Comparison of ENCODE assay signal across 8 cellular contexts in genomic region chr11:74592441-74593362, GRCh38. TPM values are rescaled to one million over a fixed set of nuclear protein-coding genes. Genes with fewer than 3 reads are reported as not detected.
DNase-seq lines count a peak whose midpoint lies in the region; ATAC-seq and TF ChIP-seq lines count a peak whose summit lies in the region.

POLD3 (plus strand) TSS chr11:74592582; CDS start chr11:74592659, 77 bp downstream.

- DNase-seq in DMS114 treated with DMSO at 0.1 percent for 48 hours (lab: John Stamatoyannopoulos, UW; ENCODE audit: unreplicated experiment) (peak; percentile 83), PC-9 (peak; percentile 84 to 93), activated T-cell treated with anti-CD3 and anti-CD28 coated beads for 48 hours (ENCODE audit: low read depth) (peak; percentile 91), epithelial cell of prostate (ENCODE audit: low read depth, low spot score) (peak; percentile 20), mucosa of descending colon (peak; percentile 96 to 98 (median 97))
- peak; percentile 86 for DNase-seq in Jurkat, Clone E6-1 (ENCODE audit: low read depth, low spot score)
- peak; percentile 92 for DNase-seq in stimulated activated CD8-positive, alpha-beta memory T cell treated with anti-CD3 and anti-CD28 coated beads, Interleukin-4, amount 100 ng/mL, for 24 hours (ENCODE audit: low read depth)

- CTCF ChIA-PET in PC-9 (lab: Charles Lee), result interaction anchor here (0.6 to 0.9 kb wide), 2 partner anchors 19 to 552 kb away, joined by 3 read pairs; no protein-coding TSS in a partner anchor

- peaks cover 13% of the 10 kb centered on the region; the same call in 1 of the 2 replicates for H3K36me3 ChIP-seq in PC-9 (ENCODE audit: low read depth)
- no peaks in the 10 kb centered on the region for H3K36me3 ChIP-seq in mucosa of descending colon (ENCODE audit: low read depth)

- H3K9me3 ChIP-seq in PC-9 (ENCODE audit: insufficient read depth, low read depth) (no peaks in the 10 kb centered on the region), mucosa of descending colon (no peaks in the 10 kb centered on the region)

- H3K4me1 ChIP-seq in PC-9 (replicated peaks; ENCODE audit: insufficient read depth) (peaks cover 23% of the 10 kb centered on the region), mucosa of descending colon (ENCODE audit: low read depth) (peaks cover 11% of the 10 kb centered on the region)

- peak within 1 kb of the TSS; percentile 93 for H3K4me3 ChIP-seq in Jurkat, Clone E6-1 (ENCODE audit: low read length)
- peak within 1 kb of the TSS; percentile 98 for H3K4me3 ChIP-seq in PC-9
- H3K4me3 ChIP-seq in mucosa of descending colon, result peak within 1 kb of the TSS; percentile 96

- intact Hi-C loops in PC-9 (cut with micrococcal nuclease; ENCODE audit: unreplicated experiment), result loop anchor here (5.0 kb wide), 1 partner anchor 195 kb away; the partner anchor contains the start of gene PGM2L1
- intact Hi-C loops in mucosa of descending colon (cut with DNase I, micrococcal nuclease), result no loop called here

- H3K27ac ChIP-seq in PC-9, result peak within 1 kb of the TSS; percentile 54
- peak within 1 kb of the TSS; percentile 46 for H3K27ac ChIP-seq in epithelial cell of prostate

- no peaks in the 10 kb centered on the region for H3K9me2 ChIP-seq in PC-9 (ENCODE audit: insufficient read depth)

- TSS peak; percentile 45 for BruUV-seq in PC-9 (replicated peaks; lab: Mats Ljungman, UMichigan)

- H3K79me2 ChIP-seq in PC-9 (ENCODE audit: low read depth), result peaks cover 33% of the 10 kb centered on the region

- peak within 1 kb of the TSS; percentile 100 for H2AFZ ChIP-seq in PC-9

- no peaks in the 10 kb centered on the region for H3K27me3 ChIP-seq in PC-9 (ENCODE audit: insufficient read depth, low read depth)

- ATAC-seq in GM21717 (IDR thresholded peaks at IDR 0.05; ENCODE audit: unreplicated experiment), result peak; percentile 90
- ATAC-seq in mucosa of descending colon, result peak; percentile 99

- TF ChIP-seq CTCF in PC-9 (conservative IDR thresholded peaks at IDR 0.05) (no peak), mucosa of descending colon (IDR thresholded peaks at IDR 0.05) (no peak)

- peaks cover 18% of the 10 kb centered on the region for H3F3A ChIP-seq in PC-9 (ENCODE audit: insufficient read depth, low read depth)

- POLR2A ChIA-PET in PC-9 (lab: Charles Lee; ENCODE audit: unreplicated experiment), result interaction anchor here (0.6 to 0.9 kb wide), 6 partner anchors 100 to 337 kb away, joined by 3 to 9 read pairs (median 6); no protein-coding TSS in a partner anchor

- H3K4me2 ChIP-seq in PC-9, result peak within 1 kb of the TSS; percentile 82

- no peaks in the 10 kb centered on the region for H4K20me1 ChIP-seq in PC-9 (ENCODE audit: insufficient read depth)

RNA-seq across cellular contexts. Expression of gene POLD3, which starts in this region (rescaled TPM):
- 54.3 TPM for polyA plus RNA-seq in Jurkat, Clone E6-1 (2012; ENCODE audit: insufficient read depth, insufficient read length)
- total RNA-seq in PC-9 (2021) (41.2 and 44.1 TPM in 2 replicates), mucosa of descending colon (10 to 100 TPM; 18.3 to 32.4 (median 20.6) TPM)

Comparison
In these comparisons a context has a peak if more than half of its experiments do, and no peak if none do; other contexts are left out.
1. Peak in every context shown above with its lines: DNase-seq, ATAC-seq, H3K4me3 ChIP-seq and H3K27ac ChIP-seq.
2. DNase-seq: peak in every context shown above with its lines; median percentile 97 in mucosa of descending colon; 92 in stimulated activated CD8-positive, alpha-beta memory T cell treated with anti-CD3 and anti-CD28 coated beads, Interleukin-4, amount 100 ng/mL, for 24 hours; 91 in activated T-cell treated with anti-CD3 and anti-CD28 coated beads for 48 hours; 88 in PC-9; 86 in Jurkat, Clone E6-1; 83 in DMS114 treated with DMSO at 0.1 percent for 48 hours; 20 in epithelial cell of prostate.